Comparison of ENCODE assay signal across 31 cellular contexts in the genomic region with DNA sequence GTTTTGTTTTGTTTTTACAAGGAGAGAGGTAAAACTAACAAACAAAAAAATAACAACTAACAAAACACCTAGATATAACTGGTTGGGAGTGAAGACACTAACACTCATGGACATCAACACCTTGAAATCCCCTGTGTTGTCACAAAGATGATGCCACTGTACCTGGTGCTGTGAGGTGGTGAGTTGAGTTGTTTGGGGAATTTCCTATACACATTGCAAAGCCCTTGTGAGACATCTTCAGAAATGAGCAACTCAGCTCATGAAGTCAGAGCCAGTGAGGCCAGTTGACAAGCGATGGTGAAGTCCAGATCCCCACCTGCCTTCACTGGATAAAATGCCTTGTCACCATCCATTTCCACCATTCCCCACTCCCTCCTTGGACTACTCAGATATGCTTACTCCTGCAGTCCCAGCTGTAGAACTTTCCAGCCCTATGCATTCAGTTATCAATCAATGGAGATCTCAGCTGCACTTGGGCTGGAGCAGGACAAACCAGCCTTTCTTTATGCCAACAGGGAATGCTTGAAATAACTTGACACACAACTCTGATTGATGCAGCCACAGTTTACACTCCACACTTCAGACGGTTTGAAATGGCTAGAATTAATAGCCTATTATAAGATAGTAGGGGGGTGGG. TPM values are rescaled to one million over a fixed set of nuclear protein-coding genes. Genes with fewer than 3 reads are reported as not detected.
DNase-seq lines count a peak whose midpoint lies in the region; ATAC-seq and TF ChIP-seq lines count a peak whose summit lies in the region.
"Had no signal": no experiment of that assay in that cellular context is flagged by ENCODE, and none has a peak within 500 bp of the region (broad histone marks: within the 10 kb centered on the region; RNA-seq: fewer than 3 reads in every experiment).

No MANE protein-coding gene starts in this region.

- H4K91ac ChIP-seq in IMR-90 (ENCODE audit: insufficient read depth, low read depth, low read length): peak overlapping the region; percentile 99

- intact Hi-C loops in IMR-90 (cut with micrococcal nuclease): no loop called here
- intact Hi-C loops in Right ventricle myocardium inferior (cut with DNase I): no loop called here

- H3K9me3 ChIP-seq in IMR-90 (ENCODE audit: control insufficient read depth, insufficient read depth, low read length) (no peaks in the 10 kb centered on the region), smooth muscle cell (replicated peaks; ENCODE audit: low read depth) (no peaks in the 10 kb centered on the region)
- H3K9me3 ChIP-seq: esophagus muscularis mucosa, heart right ventricle, psoas muscle, SJCRH30, upper lobe of right lung had no signal

- POLR2A ChIA-PET in IMR-90 (lab: Charles Lee; ENCODE audit: unreplicated experiment): interaction anchor here (3.4 kb wide), 1 partner anchor 11 kb away, joined by 18 read pairs; no protein-coding TSS in a partner anchor

- in situ Hi-C loops in IMR-90 (cut with MboI; ENCODE audit: low sequenced_read_pairs): no loop called here

- no peaks in the 10 kb centered on the region for H3F3A ChIP-seq in smooth muscle cell (ENCODE audit: low read depth)

- H2BK5ac ChIP-seq in IMR-90 (ENCODE audit: low read depth, low read length, poor library complexity, severe bottlenecking): peak overlapping the region; percentile 76

- H3K4me3 ChIP-seq in IMR-90 (ENCODE audit: insufficient read depth, low read depth, low read length) (no peak overlapping the region), smooth muscle cell (no peak overlapping the region)
- H3K4me3 ChIP-seq: esophagus muscularis mucosa, heart right ventricle, lung, neural progenitor cell, psoas muscle, SJCRH30, upper lobe of right lung had no signal

- H2AK5ac ChIP-seq in IMR-90 (ENCODE audit: low read depth, low read length): peak overlapping the region; percentile 98

- peak overlapping the region; percentile 99 for H2BK20ac ChIP-seq in IMR-90 (ENCODE audit: low read depth, low read length)

- H4K5ac ChIP-seq in IMR-90 (ENCODE audit: low read depth, low read length): peak overlapping the region; percentile 16

- WGBS in IMR-90 (ENCODE audit: extremely low coverage in 2 of 2, insufficient read length in 1 of 2), 2 experiments: 67% methylated on average over 1 of the region's 2 CpGs; no CpG with 5 or more reads in 1 of the 2 experiments
- 66% methylated on average over 2 of the region's 2 CpGs for WGBS in smooth muscle cell (ENCODE audit: low lambda C conversion rate)

- peak overlapping the region; percentile 99 for H2BK15ac ChIP-seq in IMR-90 (ENCODE audit: low read depth, low read length)

- H4K20me1 ChIP-seq in IMR-90 (ENCODE audit: insufficient read depth, low read length) (no peaks in the 10 kb centered on the region), smooth muscle cell (ENCODE audit: low read depth) (no peaks in the 10 kb centered on the region)

- BruUV-seq in IMR-90 (replicated peaks; lab: Mats Ljungman, UMichigan): no TSS peak

- CTCF ChIA-PET in IMR-90 (lab: Yijun Ruan, JAX): interaction anchor here (1.0 to 1.1 kb wide), 2 partner anchors 11 to 144 kb away, joined by 3 read pairs; no protein-coding TSS in a partner anchor

- dilution Hi-C loops in IMR-90 (cut with HindIII; ENCODE audit: low sequenced_read_pairs, unreplicated experiment): no loop called here

- TF ChIP-seq POLR2A in IMR-90 (IDR thresholded peaks at IDR 0.05; ENCODE audit: low read depth, low read length): no peak

- ATAC-seq in GM18868 (IDR thresholded peaks at IDR 0.05; ENCODE audit: unreplicated experiment) (peak; percentile 75), IMR-90 (ENCODE audit: low read depth) (no peak), GM21515 (IDR thresholded peaks at IDR 0.05; ENCODE audit: unreplicated experiment) (no peak), Right ventricle myocardium inferior (no peak)
- peak; percentile 21 for ATAC-seq in stimulated activated naive CD8-positive, alpha-beta T cell treated with anti-CD3 and anti-CD28 coated beads, Interleukin-15, Interleukin-2, amounts not matched to agents 100 U/mL and 50 U/mL, for 24 hours
- ATAC-seq: foreskin keratinocyte, heart right ventricle, T-cell, upper lobe of right lung had no signal

- peak overlapping the region; percentile 7 for H3K27ac ChIP-seq in IMR-90 (ENCODE audit: insufficient read depth, low read length)
- no peak overlapping the region for H3K27ac ChIP-seq in smooth muscle cell (ENCODE audit: low read depth)
- H3K27ac ChIP-seq: foreskin keratinocyte, heart right ventricle, neural progenitor cell, SJCRH30, upper lobe of right lung had no signal

- H3K14ac ChIP-seq in IMR-90 (replicated peaks; ENCODE audit: low read depth, low read length): peak overlapping the region; percentile 89

- H3K36me3 ChIP-seq in IMR-90 (ENCODE audit: control insufficient read depth, insufficient read depth, low read length) (no peaks in the 10 kb centered on the region), smooth muscle cell (ENCODE audit: low read depth) (no peaks in the 10 kb centered on the region)
- H3K36me3 ChIP-seq: esophagus muscularis mucosa, heart right ventricle, neural progenitor cell, SJCRH30, upper lobe of right lung had no signal

- H3K18ac ChIP-seq in IMR-90 (ENCODE audit: low read depth, low read length): peak overlapping the region; percentile 10

- no peaks in the 10 kb centered on the region for H3K27me3 ChIP-seq in IMR-90 (ENCODE audit: control insufficient read depth, insufficient read depth, low read length)
- no peaks in the 10 kb centered on the region for H3K27me3 ChIP-seq in smooth muscle cell (ENCODE audit: low read depth)
- H3K27me3 ChIP-seq: esophagus muscularis mucosa, foreskin keratinocyte, neural progenitor cell, SJCRH30, upper lobe of right lung had no signal

- peak overlapping the region; percentile 68 to 89 for H4K8ac ChIP-seq in IMR-90 (ENCODE audit: low read depth in 2 of 2, low read length in 2 of 2)

- H2AK9ac ChIP-seq in IMR-90 (replicated peaks; ENCODE audit: low read depth, low read length, poor library complexity): no peak overlapping the region

- peak overlapping the region; percentile 98 for H3K23ac ChIP-seq in IMR-90 (ENCODE audit: low read depth, low read length)

- no peak overlapping the region for H3K9ac ChIP-seq in IMR-90 (ENCODE audit: low read depth, low read length)
- H3K9ac ChIP-seq in smooth muscle cell (ENCODE audit: low read depth): no peak overlapping the region
- H3K9ac ChIP-seq: neural progenitor cell had no signal

- no peaks in the 10 kb centered on the region for H3K79me2 ChIP-seq in smooth muscle cell (ENCODE audit: low read depth)

- TF ChIP-seq CTCF in IMR-90 (conservative IDR thresholded peaks at IDR 0.05; ENCODE audit: low read depth, low read length): no peak
- no peak for TF ChIP-seq CTCF in smooth muscle cell (IDR thresholded peaks at IDR 0.05; ENCODE audit: borderline replicate concordance, insufficient read depth, poor library complexity, severe bottlenecking)

- H3K9me1 ChIP-seq in IMR-90 (ENCODE audit: insufficient read depth, low read length): peaks cover 17% of the 10 kb centered on the region

- DNase-seq in IMR-90 (no peak), left kidney (ENCODE audit: low read depth, low spot score) (peak; percentile 29), Right ventricle myocardium inferior (ENCODE audit: missing footprints) (no peak), smooth muscle cell (lab: John Stamatoyannopoulos, UW; ENCODE audit: unreplicated experiment) (no peak)
- DNase-seq in stimulated activated naive CD8-positive, alpha-beta T cell treated with anti-CD3 and anti-CD28 coated beads, Interleukin-15, Interleukin-2, amounts not matched to agents 100 U/mL and 50 U/mL, for 24 hours: no peak
- DNase-seq: activated CD4-positive, alpha-beta T cell treated with anti-CD3 and anti-CD28 coated beads, Interleukin-2, amount 50 U/mL, for 48 hours; activated CD4-positive, CD25-positive, alpha-beta regulatory T cell; activated CD8-positive, alpha-beta memory T cell treated with anti-CD3 and anti-CD28 coated beads, Interleukin-2, amount 50 U/mL, for 48 hours; activated naive CD8-positive, alpha-beta T cell treated with anti-CD3 and anti-CD28 coated beads for 36 hours; aorta; C1 segment of cervical spinal cord; caudate nucleus; COR-L47; DMS79; foreskin keratinocyte; GOT3; heart right ventricle; NCI-H1048; NCI-H187; NCI-H2227 treated with DMSO at 0.1 percent for 48 hours; NCI-H774; psoas muscle; SJCRH30; T-cell; upper lobe of right lung had no signal

- H2AFZ ChIP-seq in IMR-90 (replicated peaks; ENCODE audit: low read length, poor library complexity) (peak overlapping the region; percentile 0), smooth muscle cell (ENCODE audit: low read depth) (no peak overlapping the region)
- H2AFZ ChIP-seq: neural progenitor cell had no signal

- peak overlapping the region; percentile 99 for H2BK120ac ChIP-seq in IMR-90 (ENCODE audit: low read depth, low read length)

- H3K4ac ChIP-seq in IMR-90 (ENCODE audit: low read depth, low read length): peak overlapping the region; percentile 98

- peak overlapping the region; percentile 62; the same call in 1 of the 2 replicates for H3K56ac ChIP-seq in IMR-90 (ENCODE audit: extremely low read depth, insufficient read depth, low read length)

- TF ChIP-seq RAD21 in IMR-90 (IDR thresholded peaks at IDR 0.05; ENCODE audit: low read length): no peak

- no peak overlapping the region for H3K4me2 ChIP-seq in IMR-90 (ENCODE audit: low read depth, low read length)
- no peak overlapping the region for H3K4me2 ChIP-seq in smooth muscle cell
- H3K4me2 ChIP-seq: neural progenitor cell had no signal

- H3K4me1 ChIP-seq in IMR-90 (ENCODE audit: control insufficient read depth, insufficient read depth, low read length): peaks cover 34% of the 10 kb centered on the region
- peaks cover 6% of the 10 kb centered on the region for H3K4me1 ChIP-seq in smooth muscle cell (ENCODE audit: low read depth)
- H3K4me1 ChIP-seq: foreskin keratinocyte, SJCRH30, upper lobe of right lung had no signal

- H3K79me1 ChIP-seq in IMR-90 (ENCODE audit: low read depth in 1 of 2, low read length in 2 of 2): no peaks in the 10 kb centered on the region; a peak in 1 of 4 replicates

TF ChIP-seq in IMR-90, 13 proteins besides CTCF, POLR2A, EP300 and RAD21 (continues in another document):
- TF ChIP-seq MAZ (IDR thresholded peaks at IDR 0.05; ENCODE audit: borderline replicate concordance, low read depth, low read length) (no peak), FOS (IDR thresholded peaks at IDR 0.05; ENCODE audit: low read depth, low read length) (no peak), CEBPB (IDR thresholded peaks at IDR 0.05; ENCODE audit: low read depth, low read length) (no peak), RFX5 (IDR thresholded peaks at IDR 0.05; ENCODE audit: low read depth, low read length) (no peak), NFE2L2 (IDR thresholded peaks at IDR 0.05; ENCODE audit: low read depth, low read length) (no peak), CHD1 (IDR thresholded peaks at IDR 0.05; ENCODE audit: low read depth, low read length) (no peak)

RNA-seq across cellular contexts. Expression of gene ANKFN1, which starts 22.1 kb away (rescaled TPM):
- total RNA-seq in IMR-90 (2012; rRNA removed): under 0.01 TPM in 1 of 2 replicates, not detected in the other
- polyA plus RNA-seq in IMR-90 (2012; rRNA removed): not detected in 2 replicates
- polyA plus RNA-seq in IMR-90 (2012; cell fraction: cytosol; rRNA removed): 0.01 and 0.04 TPM in 2 replicates
- 0.05 TPM in 1 of 2 replicates, not detected in the other for polyA plus RNA-seq in IMR-90 (2012; cell fraction: nucleus; rRNA removed; ENCODE audit: low replicate concordance)
- total RNA-seq in Right ventricle myocardium inferior: not detected
- 0.45 TPM in 1 of 2 replicates, not detected in the other for total RNA-seq in smooth muscle cell
- polyA plus RNA-seq in smooth muscle cell: 0.24 TPM in 1 of 2 replicates, not detected in the other
- total RNA-seq: activated naive CD8-positive, alpha-beta T cell treated with anti-CD3 and anti-CD28 coated beads for 36 hours; activated T-helper 2 cell treated with anti-CD3 and anti-CD28 coated beads, Interferon-gamma antibody, Interleukin-2, Interleukin-4, amounts not matched to agents 10 μg/mL and 5 μg/mL and 100 μg/mL, durations not matched to agents 14 hours and 24 hours and 36 hours; foreskin keratinocyte; T-cell had no signal
- polyA plus RNA-seq: foreskin keratinocyte had no signal

Comparison
In these comparisons a context has a peak if more than half of its experiments do, and no peak if none do; other contexts are left out.
1. ATAC-seq: peak in GM18868 (single experiment) and stimulated activated naive CD8-positive, alpha-beta T cell treated with anti-CD3 and anti-CD28 coated beads, Interleukin-15, Interleukin-2, amounts not matched to agents 100 U/mL and 50 U/mL, for 24 hours (single experiment); none in IMR-90 (single experiment), GM21515 (single experiment) and Right ventricle myocardium inferior (single experiment).